In the genomic region with DNA sequence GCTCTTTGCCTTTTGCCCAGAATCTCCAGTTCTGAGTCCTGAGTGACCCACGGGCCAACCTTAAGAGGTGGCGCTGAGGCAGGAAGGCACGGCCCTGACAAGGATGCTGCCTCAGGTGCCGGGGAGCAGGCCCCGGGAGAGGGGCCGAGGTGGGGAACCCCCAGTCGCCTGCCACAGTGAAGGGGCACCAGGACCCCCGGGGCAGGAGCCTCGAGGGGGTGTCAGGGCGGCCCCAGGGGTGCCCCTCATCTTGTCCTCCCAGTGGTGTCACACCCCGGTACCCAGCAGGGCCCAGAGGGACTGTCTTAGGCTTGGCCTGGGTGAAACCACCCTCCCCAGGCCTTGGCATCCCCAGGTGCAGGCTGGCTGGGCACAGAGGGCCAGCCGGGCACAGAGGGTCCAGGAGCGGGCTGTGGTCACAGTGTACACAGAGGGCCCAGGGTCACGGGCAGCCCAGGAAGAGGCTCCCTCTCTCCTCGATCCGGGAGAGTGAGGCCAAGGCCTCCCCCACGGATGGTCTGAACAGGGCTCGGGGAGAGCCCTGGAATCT, we compare ENCODE assay signal across 15 cellular contexts. TPM values are rescaled to one million over a fixed set of nuclear protein-coding genes. Genes with fewer than 3 reads are reported as not detected.
DNase-seq lines count a peak whose midpoint lies in the region; ATAC-seq, FAIRE-seq and TF ChIP-seq lines count a peak whose summit lies in the region.
"Had no signal": no experiment of that assay in that cellular context is flagged by ENCODE, and none has a peak within 500 bp of the region (broad histone marks: within the 10 kb centered on the region; RNA-seq: fewer than 3 reads in every experiment).

No MANE protein-coding gene starts in this region.

- H3K27ac Mint-ChIP-seq in activated B cell treated with CpG ODN at 0.5 μM for 24 hours: peak overlapping the region; percentile 35
- H3K27ac Mint-ChIP-seq: mesothelial cell of epicardium, progenitor cell of endocrine pancreas had no signal

- POLR2A ChIA-PET in activated B cell treated with CpG ODN at 0.5 μM for 24 hours (lab: Charles Lee): no interaction called here

- no peak overlapping the region for H3K4me3 Mint-ChIP-seq in activated B cell treated with CpG ODN at 0.5 μM for 24 hours
- H3K4me3 Mint-ChIP-seq: mesothelial cell of epicardium had no signal

- TF ChIP-seq CTCF in activated B cell treated with CpG ODN at 0.5 μM for 24 hours (IDR thresholded peaks at IDR 0.05) (no peak), kidney (IDR thresholded peaks at IDR 0.05; ENCODE audit: borderline replicate concordance, extremely low read depth, insufficient read depth) (no peak), upper lobe of right lung (IDR thresholded peaks at IDR 0.05) (no peak)

- H3K4me1 Mint-ChIP-seq in activated B cell treated with CpG ODN at 0.5 μM for 24 hours: peaks cover 30% of the 10 kb centered on the region

- peaks cover 0 to 6% of the 10 kb centered on the region in 2 donors for H3K4me1 ChIP-seq in kidney (ENCODE audit: control insufficient read depth in 1 of 2, insufficient read depth in 1 of 2, low read depth in 1 of 2, low read length in 2 of 2)
- H3K4me1 ChIP-seq in upper lobe of right lung: peaks cover 9% of the 10 kb centered on the region

- CTCF ChIA-PET in activated B cell treated with CpG ODN at 0.5 μM for 24 hours (lab: Charles Lee): no interaction called here

- no peaks in the 10 kb centered on the region for H3K9me3 ChIP-seq in kidney (ENCODE audit: control insufficient read depth in 1 of 2, low read length in 2 of 2)
- H3K9me3 ChIP-seq in upper lobe of right lung: no peaks in the 10 kb centered on the region

- intact Hi-C loops in Right ventricle myocardium superior (cut with DNase I): no loop called here
- intact Hi-C loops in cardiac septum (cut with DNase I): loop anchor here (1.0 kb wide), 1 partner anchor 47 kb away; no protein-coding TSS in a partner anchor
- intact Hi-C loops in activated B cell treated with CpG ODN at 0.5 μM for 24 hours (cut with micrococcal nuclease): loop anchor here (5.0 kb wide), 1 partner anchor 55 kb away; no protein-coding TSS in a partner anchor
- intact Hi-C loops in kidney (cut with DNase I): no loop called here
- intact Hi-C loops in upper lobe of right lung (cut with DNase I): no loop called here

- H3K36me3 ChIP-seq in kidney (ENCODE audit: control insufficient read depth in 1 of 2, insufficient read depth in 2 of 2, low read length in 2 of 2) (no peaks in the 10 kb centered on the region), upper lobe of right lung (no peaks in the 10 kb centered on the region)

- H3K27ac ChIP-seq in kidney (ENCODE audit: low read depth in 2 of 2, low read length in 2 of 2) (no peak overlapping the region), upper lobe of right lung (no peak overlapping the region)

- H3K4me3 ChIP-seq in kidney (ENCODE audit: low read length in 2 of 2) (no peak overlapping the region), upper lobe of right lung (peak overlapping the region; percentile 29)

- no peaks in the 10 kb centered on the region for H3K9me3 Mint-ChIP-seq in activated B cell treated with CpG ODN at 0.5 μM for 24 hours
- H3K9me3 Mint-ChIP-seq: mesothelial cell of epicardium had no signal

- H3K27me3 ChIP-seq in upper lobe of right lung: peaks cover 15% of the 10 kb centered on the region

- peaks cover 12% of the 10 kb centered on the region for H3K27me3 Mint-ChIP-seq in activated B cell treated with CpG ODN at 0.5 μM for 24 hours

- H3K36me3 Mint-ChIP-seq in activated B cell treated with CpG ODN at 0.5 μM for 24 hours (ENCODE audit: low read depth): no peaks in the 10 kb centered on the region
- H3K36me3 Mint-ChIP-seq: mesothelial cell of epicardium had no signal

- FAIRE-seq in kidney (lab: Jason Lieb, UNC): no peak
- FAIRE-seq: GM18507 had no signal

- peak; percentile 22 for DNase-seq in Right ventricle myocardium superior
- no peak for DNase-seq in cardiac septum (ENCODE audit: low spot score)
- no peak for DNase-seq in activated B cell treated with CpG ODN at 0.5 μM for 24 hours
- peak; percentile 72 for DNase-seq in kidney
- DNase-seq in upper lobe of right lung: peak; percentile 61
- no peak for DNase-seq in T-helper 9 cell
- no peak for DNase-seq in GM19238 (ENCODE audit: insufficient read length, low spot score)
- DNase-seq: amniotic stem cell; stimulated activated CD4-positive, alpha-beta T cell treated with anti-CD3 and anti-CD28 coated beads, Interleukin-2, amount 100 ng/mL, for 48 hours had no signal

- ATAC-seq in Right ventricle myocardium superior (ENCODE audit: poor library complexity): no peak
- no peak for ATAC-seq in activated B cell treated with CpG ODN at 0.5 μM for 24 hours (ENCODE audit: low read depth)
- ATAC-seq in upper lobe of right lung: no peak
- ATAC-seq in GM21825 (IDR thresholded peaks at IDR 0.05; ENCODE audit: unreplicated experiment): no peak
- ATAC-seq: HCT116 had no signal

- no peak overlapping the region for H3K9ac ChIP-seq in kidney (ENCODE audit: low read length in 2 of 2)

RNA-seq across cellular contexts. Expression of gene PDCD1, which starts 1.0 kb away (rescaled TPM):
- 2.0 TPM for total RNA-seq in Right ventricle myocardium superior
- 2.0 TPM for total RNA-seq in cardiac septum
- 2.6 and 3.5 TPM in 2 replicates for total RNA-seq in activated B cell treated with CpG ODN at 0.5 μM for 24 hours
- 1.6 TPM for total RNA-seq in kidney
- polyA plus RNA-seq in kidney (ENCODE audit: insufficient read depth, low read depth, low replicate concordance): 0.49 TPM
- 1.8 TPM for total RNA-seq in upper lobe of right lung
- total RNA-seq: dermis microvascular lymphatic vessel endothelial cell, mesothelial cell of epicardium, progenitor cell of endocrine pancreas had no signal

RNA-seq across cellular contexts. Expression of gene RTP5, which starts 11.9 kb away (rescaled TPM):
- total RNA-seq in Right ventricle myocardium superior (not detected), cardiac septum (0.08 TPM), activated B cell treated with CpG ODN at 0.5 μM for 24 hours (0.12 TPM in 1 of 2 replicates, not detected in the other), kidney (0.13 TPM), upper lobe of right lung (not detected)
- not detected for polyA plus RNA-seq in kidney (ENCODE audit: insufficient read depth, low read depth, low replicate concordance)
- total RNA-seq: dermis microvascular lymphatic vessel endothelial cell, mesothelial cell of epicardium, progenitor cell of endocrine pancreas had no signal

RNA-seq across cellular contexts. Expression of gene NEU4, which starts 48.7 kb away (rescaled TPM):
- total RNA-seq in Right ventricle myocardium superior: not detected
- not detected for total RNA-seq in cardiac septum
- 0.10 and 0.31 TPM in 2 replicates for total RNA-seq in activated B cell treated with CpG ODN at 0.5 μM for 24 hours
- total RNA-seq in kidney: 0.76 TPM
- 2.8 TPM for polyA plus RNA-seq in kidney (ENCODE audit: insufficient read depth, low read depth, low replicate concordance)
- total RNA-seq in upper lobe of right lung: 0.23 TPM

Comparison
In these comparisons a context has a peak if more than half of its experiments do, and no peak if none do; other contexts are left out.
1. DNase-seq: peak in Right ventricle myocardium superior (single experiment), kidney (single experiment) and upper lobe of right lung (single experiment); none in cardiac septum (single experiment), activated B cell treated with CpG ODN at 0.5 μM for 24 hours (single experiment), T-helper 9 cell (single experiment) and GM19238 (single experiment).
2. intact Hi-C loops: an anchor here in cardiac septum (1.0 kb wide) and activated B cell treated with CpG ODN at 0.5 μM for 24 hours (5.0 kb wide); none called in Right ventricle myocardium superior, kidney and upper lobe of right lung.